Comparison of ENCODE assay signal across 11 cellular contexts in genomic region chr11:75565916-75566762, GRCh38. TPM values are rescaled to one million over a fixed set of nuclear protein-coding genes. Genes with fewer than 3 reads are reported as not detected.
DNase-seq lines count a peak whose midpoint lies in the region; ATAC-seq and TF ChIP-seq lines count a peak whose summit lies in the region.
"Had no signal": no experiment of that assay in that cellular context is flagged by ENCODE, and none has a peak within 500 bp of the region (broad histone marks: within the 10 kb centered on the region; RNA-seq: fewer than 3 reads in every experiment).

No MANE protein-coding gene starts in this region.

- CTCF ChIA-PET in activated CD8-positive, alpha-beta T cell treated with anti-CD3 and anti-CD28 coated beads for 36 hours (lab: Charles Lee): interaction anchor here (0.9 to 4.1 kb wide), 7 partner anchors 11 to 178 kb away, joined by 3 to 22 read pairs (median 3); no protein-coding TSS in a partner anchor

- no peaks in the 10 kb centered on the region for H3K27me3 ChIP-seq in GM23248 (replicated peaks; ENCODE audit: insufficient read depth)
- no peaks in the 10 kb centered on the region for H3K27me3 ChIP-seq in heart right ventricle
- H3K27me3 ChIP-seq in skeletal muscle satellite cell (ENCODE audit: control insufficient read depth, insufficient read depth, low read length): no peaks in the 10 kb centered on the region

- H3K27me3 Mint-ChIP-seq in activated CD8-positive, alpha-beta T cell treated with anti-CD3 and anti-CD28 coated beads for 36 hours: no peaks in the 10 kb centered on the region

- H3K27ac Mint-ChIP-seq in activated CD8-positive, alpha-beta T cell treated with anti-CD3 and anti-CD28 coated beads for 36 hours: peak overlapping the region; percentile 62

- peak; percentile 58 for DNase-seq in GM23248
- DNase-seq in activated CD8-positive, alpha-beta T cell treated with anti-CD3 and anti-CD28 coated beads for 36 hours: peak; percentile 42
- no peak for DNase-seq in heart right ventricle
- DNase-seq in pons (ENCODE audit: low spot score): no peak
- DNase-seq in NCI-H1417 treated with DMSO at 0.1 percent for 48 hours (lab: John Stamatoyannopoulos, UW): no peak
- DNase-seq in NAMALWA (ENCODE audit: low spot score): no peak
- DNase-seq: activated CD4-positive, alpha-beta T cell treated with anti-CD3 and anti-CD28 coated beads for 1 hour; MM.1S had no signal

- POLR2A ChIA-PET in activated CD8-positive, alpha-beta T cell treated with anti-CD3 and anti-CD28 coated beads for 36 hours (lab: Charles Lee): interaction anchor here (0.5 to 1.4 kb wide), 3 partner anchors 17 to 1352 kb away, joined by 4 read pairs; no protein-coding TSS in a partner anchor

- H3K9me3 ChIP-seq in GM23248 (ENCODE audit: low read depth) (no peaks in the 10 kb centered on the region), heart right ventricle (no peaks in the 10 kb centered on the region), skeletal muscle satellite cell (replicated peaks; ENCODE audit: low read length) (no peaks in the 10 kb centered on the region)

- H3K27ac ChIP-seq in GM23248 (peak overlapping the region; percentile 98), heart right ventricle (peak overlapping the region in 9 of 10 donors; percentile 98 to 100 (median 99))
- H3K27ac ChIP-seq: parathyroid adenoma had no signal

- no peak for TF ChIP-seq CTCF in activated CD8-positive, alpha-beta T cell treated with anti-CD3 and anti-CD28 coated beads for 36 hours (IDR thresholded peaks at IDR 0.05)
- TF ChIP-seq CTCF in heart right ventricle (IDR thresholded peaks at IDR 0.05): no peak

- in situ Hi-C loops in GM23248 (cut with MboI): no loop called here

- H3K79me2 ChIP-seq in GM23248 (ENCODE audit: insufficient read depth): peaks cover 92% of the 10 kb centered on the region

- intact Hi-C loops in activated CD8-positive, alpha-beta T cell treated with anti-CD3 and anti-CD28 coated beads for 36 hours (cut with micrococcal nuclease): no loop called here
- intact Hi-C loops in heart right ventricle (cut with DNase I): no loop called here

- peaks cover 11% of the 10 kb centered on the region for H3K36me3 Mint-ChIP-seq in activated CD8-positive, alpha-beta T cell treated with anti-CD3 and anti-CD28 coated beads for 36 hours (ENCODE audit: low read depth)

- WGBS in GM23248 (ENCODE audit: low coverage in 1 of 2, low lambda C conversion rate in 2 of 2, missing lambda C conversion rate in 2 of 2), 2 experiments: 53 to 70% methylated on average over 36 to 41 of the region's 43 CpGs
- WGBS in heart right ventricle, 2 donors: 78% methylated on average over 43 of the region's 43 CpGs

- H4K20me1 ChIP-seq in GM23248 (ENCODE audit: insufficient read depth): peaks cover 22% of the 10 kb centered on the region

- H3K4me1 Mint-ChIP-seq in activated CD8-positive, alpha-beta T cell treated with anti-CD3 and anti-CD28 coated beads for 36 hours (ENCODE audit: low read depth): peaks cover 27% of the 10 kb centered on the region

- H3K4me3 Mint-ChIP-seq in activated CD8-positive, alpha-beta T cell treated with anti-CD3 and anti-CD28 coated beads for 36 hours: no peak overlapping the region

- no peak for ATAC-seq in activated CD8-positive, alpha-beta T cell treated with anti-CD3 and anti-CD28 coated beads for 36 hours
- ATAC-seq in heart right ventricle (no peak), HG03571 (IDR thresholded peaks at IDR 0.05; ENCODE audit: unreplicated experiment) (no peak)

- no peaks in the 10 kb centered on the region for H3K9me2 ChIP-seq in GM23248 (ENCODE audit: insufficient read depth)

- H3K4me2 ChIP-seq in GM23248 (ENCODE audit: unreplicated experiment) (peak overlapping the region; percentile 94), skeletal muscle satellite cell (ENCODE audit: low read length) (peak overlapping the region; percentile 95)

- H3K36me3 ChIP-seq in GM23248 (ENCODE audit: low read depth) (peaks cover 40% of the 10 kb centered on the region), heart right ventricle (peaks cover 10 to 61% (median 47%) of the 10 kb centered on the region in 9 donors), skeletal muscle satellite cell (ENCODE audit: insufficient read depth, low read length) (peaks cover 65% of the 10 kb centered on the region)

- H3F3A ChIP-seq in GM23248 (ENCODE audit: insufficient read depth): peaks cover 80% of the 10 kb centered on the region

- H3K9ac ChIP-seq in GM23248 (peak overlapping the region; percentile 99), skeletal muscle satellite cell (ENCODE audit: low read depth, low read length) (peak overlapping the region; percentile 42)
- H3K9ac ChIP-seq: parathyroid adenoma had no signal

- H3K9me3 Mint-ChIP-seq in activated CD8-positive, alpha-beta T cell treated with anti-CD3 and anti-CD28 coated beads for 36 hours: no peaks in the 10 kb centered on the region

- no peak overlapping the region for H2AFZ ChIP-seq in GM23248
- H2AFZ ChIP-seq: parathyroid adenoma had no signal

- peak overlapping the region; percentile 87 for H3K4me3 ChIP-seq in GM23248
- H3K4me3 ChIP-seq in heart right ventricle: peak overlapping the region in 6 of 10 donors; percentile 72 to 99 (median 88)
- H3K4me3 ChIP-seq in skeletal muscle satellite cell (ENCODE audit: low read length): peak overlapping the region; percentile 85

- H3K4me1 ChIP-seq in GM23248 (ENCODE audit: insufficient read depth) (peaks cover 46% of the 10 kb centered on the region), heart right ventricle (peaks cover 29 to 88% (median 71%) of the 10 kb centered on the region in 9 donors), skeletal muscle satellite cell (ENCODE audit: control insufficient read depth, insufficient read depth, low read length) (peaks cover 33% of the 10 kb centered on the region)

RNA-seq across cellular contexts. Expression of gene SERPINH1, which starts 4.1 kb away (rescaled TPM):
- total RNA-seq in GM23248 (2014; rRNA removed; shearing (Covaris generic)): 1,790 and 1,872 TPM in 2 replicates
- polyA plus RNA-seq in GM23248 (2016; fragmentation: Nextera tagmentation; extraction: Ambion mirVana) (520 and 559 TPM in 2 replicates), heart right ventricle (100 to 1,000 TPM in 1 of 2 donors, 10 to 100 TPM in 1; 43.4 to 218 TPM)
- total RNA-seq in activated CD8-positive, alpha-beta T cell treated with anti-CD3 and anti-CD28 coated beads for 36 hours: 10 to 100 TPM; 15.7 to 17.7 TPM
- 100 to 1,000 TPM in 1 of 10 donors, 10 to 100 TPM in 9; 31.8 to 130 (median 53.2) TPM for total RNA-seq in heart right ventricle
- total RNA-seq in skeletal muscle satellite cell (2012; rRNA removed): 849 and 1,070 TPM in 2 replicates

RNA-seq across cellular contexts. Expression of gene GDPD5, which starts 40.4 kb away (rescaled TPM):
- 7.0 and 10.7 TPM in 2 replicates for total RNA-seq in GM23248 (2014; rRNA removed; shearing (Covaris generic))
- 3.4 and 5.6 TPM in 2 replicates for polyA plus RNA-seq in GM23248 (2016; fragmentation: Nextera tagmentation; extraction: Ambion mirVana)
- total RNA-seq in activated CD8-positive, alpha-beta T cell treated with anti-CD3 and anti-CD28 coated beads for 36 hours: 10 to 100 TPM in 1 of 2 experiments, 1 to 10 TPM in 1; 7.8 to 11.0 TPM
- 1 to 10 TPM; 3.3 to 8.0 (median 4.1) TPM for total RNA-seq in heart right ventricle
- polyA plus RNA-seq in heart right ventricle: 10 to 100 TPM in 1 of 2 donors, 1 to 10 TPM in 1; 3.6 to 10.3 TPM
- 1.0 and 2.8 TPM in 2 replicates for total RNA-seq in skeletal muscle satellite cell (2012; rRNA removed)

Comparison
In these comparisons a context has a peak if more than half of its experiments do, and no peak if none do; other contexts are left out.
1. DNase-seq: peak in GM23248 (single experiment) and activated CD8-positive, alpha-beta T cell treated with anti-CD3 and anti-CD28 coated beads for 36 hours (single experiment); none in heart right ventricle (0 of 2), pons (single experiment), NCI-H1417 treated with DMSO at 0.1 percent for 48 hours (single experiment) and NAMALWA (single experiment).
2. RNA of gene SERPINH1, which starts 4.1 kb away (total RNA-seq): 1,790 to 1,872 TPM in GM23248; 31.8 to 130 TPM in heart right ventricle and 15.7 to 17.7 TPM in activated CD8-positive, alpha-beta T cell treated with anti-CD3 and anti-CD28 coated beads for 36 hours; every median in the first group is over 10 times any median in the second.
3. Peak in every context shown above with its lines, with median percentiles within 50 percentile points of each other: H3K4me3 ChIP-seq.